In the genomic region with DNA sequence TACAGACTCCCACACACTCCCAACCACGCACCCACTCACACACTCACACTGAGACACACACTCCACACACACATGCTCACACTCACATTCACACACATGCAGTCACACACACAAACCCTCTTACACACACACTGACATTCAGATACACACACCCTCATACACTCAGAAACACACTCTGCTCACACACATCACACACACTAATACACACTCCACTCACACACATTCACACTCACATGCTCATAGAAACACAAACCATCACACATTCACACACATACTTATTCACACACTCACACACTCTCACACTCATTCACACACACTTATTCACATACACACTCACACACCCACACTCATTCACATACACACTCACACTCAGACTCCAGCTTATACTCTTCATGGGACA, we compare ENCODE assay signal across 2 cellular contexts.
TF ChIP-seq lines count a peak whose summit lies in the region.

No MANE protein-coding gene starts in this region.

TF ChIP-seq in HepG2, 621 proteins besides CTCF, POLR2A, EP300 and RAD21:
- TF ChIP-seq PHB2 (IDR thresholded peaks at IDR 0.05; ENCODE audit: partially characterized antibody): peak; percentile 92
- no peak for TF ChIP-seq ATF7-NPFF (CRISPR knock-in tag; IDR thresholded peaks at IDR 0.05; ENCODE audit: low read depth)
- TF ChIP-seq ZNF619 (CRISPR knock-in tag; IDR thresholded peaks at IDR 0.05): no peak
- TF ChIP-seq PLRG1 (conservative IDR thresholded peaks at IDR 0.05): 0 out of 2 replicates have a peak, but pooled peaks have one; percentile 42
- no peak for TF ChIP-seq NFIC (IDR thresholded peaks at IDR 0.05; ENCODE audit: low read length)
- 0 out of 2 replicates have a peak, but pooled peaks have one; percentile 35 for TF ChIP-seq IKZF1 (IDR thresholded peaks at IDR 0.05)
- no peak for TF ChIP-seq ZNF17 (CRISPR knock-in tag; IDR thresholded peaks at IDR 0.05)
- TF ChIP-seq SOX6 (IDR thresholded peaks at IDR 0.05): peak; percentile 21; the same call in 1 of the 2 replicates
- no peak for TF ChIP-seq SOX6 (CRISPR knock-in tag; IDR thresholded peaks at IDR 0.05)
- no peak for TF ChIP-seq ZNF7 (CRISPR knock-in tag; IDR thresholded peaks at IDR 0.05)
- TF ChIP-seq FOXP1 (IDR thresholded peaks at IDR 0.05): 0 out of 2 replicates have a peak, but pooled peaks have one; percentile 41
- no peak for TF ChIP-seq FOXP1 (CRISPR knock-in tag; IDR thresholded peaks at IDR 0.05)
- TF ChIP-seq CREB1 (IDR thresholded peaks at IDR 0.05): peak; percentile 30; the same call in 1 of the 2 replicates
- no peak for TF ChIP-seq CREB1 (CRISPR knock-in tag; IDR thresholded peaks at IDR 0.05)
TF ChIP-seq in HepG2: peak in this region for 6.

TF ChIP-seq in H1, 55 proteins besides CTCF, POLR2A, EP300 and RAD21:
- TF ChIP-seq YY1 (IDR thresholded peaks at IDR 0.05; ENCODE audit: low read depth, low read length) (no peak), CEBPB (IDR thresholded peaks at IDR 0.05; ENCODE audit: low read depth, low read length) (no peak), TCF12 (IDR thresholded peaks at IDR 0.05; ENCODE audit: low read depth, low read length) (no peak), SUZ12 (IDR thresholded peaks at IDR 0.05; ENCODE audit: low read length) (no peak), NANOG (IDR thresholded peaks at IDR 0.05; ENCODE audit: insufficient read depth, low read depth, low read length, poor library complexity, severe bottlenecking) (no peak), SAP30 (IDR thresholded peaks at IDR 0.05; ENCODE audit: insufficient read depth, insufficient replicate concordance, low read length) (no peak), ASH2L (IDR thresholded peaks at IDR 0.05; ENCODE audit: low read length) (no peak), SP2 (IDR thresholded peaks at IDR 0.05; ENCODE audit: low read length) (no peak), BCL11A (IDR thresholded peaks at IDR 0.05; ENCODE audit: low read depth in 2 of 2, low read length in 2 of 2) (no peak), GABPA (IDR thresholded peaks at IDR 0.05; ENCODE audit: borderline replicate concordance, insufficient read depth, low read length) (no peak), FOSL1 (IDR thresholded peaks at IDR 0.05; ENCODE audit: insufficient read depth, low read depth, low read length) (no peak), RXRA (IDR thresholded peaks at IDR 0.05; ENCODE audit: insufficient read depth, low read depth, low read length) (no peak), EZH2 (IDR thresholded peaks at IDR 0.05; ENCODE audit: low read depth, low read length, severe bottlenecking) (no peak), CREB1 (IDR thresholded peaks at IDR 0.05) (no peak), BRCA1 (IDR thresholded peaks at IDR 0.05; ENCODE audit: low read depth, low read length) (no peak), SIRT6 (IDR thresholded peaks at IDR 0.05; ENCODE audit: low read length) (no peak), CHD1 (IDR thresholded peaks at IDR 0.05; ENCODE audit: low read depth, low read length) (no peak), CBX5 (IDR thresholded peaks at IDR 0.05; ENCODE audit: low read depth, low read length) (no peak)
- TF ChIP-seq, protein P1, sequence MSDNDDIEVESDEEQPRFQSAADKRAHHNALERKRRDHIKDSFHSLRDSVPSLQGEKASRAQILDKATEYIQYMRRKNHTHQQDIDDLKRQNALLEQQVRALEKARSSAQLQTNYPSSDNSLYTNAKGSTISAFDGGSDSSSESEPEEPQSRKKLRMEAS (IDR thresholded peaks at IDR 0.05): no peak
TF ChIP-seq in H1: peak in this region for 0.
